Comparison of ENCODE assay signal across 9 cellular contexts in the genomic region with DNA sequence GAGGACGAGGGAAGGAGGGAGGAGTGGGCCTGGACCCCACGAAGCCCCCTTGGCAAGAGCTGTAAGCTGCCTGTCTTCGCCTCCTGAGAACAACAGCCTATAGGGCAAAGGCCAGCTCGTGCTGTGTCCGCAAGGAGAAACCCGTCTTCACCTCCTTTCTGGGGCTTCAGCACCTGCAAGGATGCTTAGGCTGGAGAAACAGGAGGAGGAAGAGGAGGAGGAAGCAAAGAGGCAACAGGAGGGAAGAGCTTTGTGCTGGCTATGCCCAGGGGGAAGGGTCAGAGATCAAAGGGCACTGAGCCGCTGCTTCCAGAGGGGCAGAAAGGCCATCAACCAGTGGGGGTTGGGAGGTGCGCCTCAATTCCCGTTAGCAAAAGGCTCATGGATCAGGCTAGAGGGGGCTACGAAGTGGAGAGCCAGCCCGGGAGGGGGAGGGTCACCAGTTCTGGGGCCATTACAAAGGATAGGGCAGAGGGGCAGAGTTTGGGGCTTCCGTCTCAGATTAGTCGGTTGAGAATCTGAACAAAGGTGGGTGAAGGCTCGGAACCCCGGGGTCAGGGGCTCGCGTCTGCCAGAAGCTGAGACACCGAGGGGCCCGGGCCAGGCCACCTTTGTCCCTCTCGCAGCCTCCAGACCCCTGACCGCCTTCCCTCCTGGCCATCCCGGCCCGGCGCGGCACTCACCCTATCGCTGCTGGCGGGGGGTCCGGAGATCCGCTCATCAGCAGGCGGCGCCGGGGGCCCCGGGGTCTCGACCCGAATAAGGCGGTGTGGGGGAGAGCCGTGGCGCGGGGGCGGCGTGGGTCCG. TPM values are rescaled to one million over a fixed set of nuclear protein-coding genes. Genes with fewer than 3 reads are reported as not detected.
DNase-seq lines count a peak whose midpoint lies in the region; ATAC-seq and TF ChIP-seq lines count a peak whose summit lies in the region.
"Had no signal": no experiment of that assay in that cellular context is flagged by ENCODE, and none has a peak within 500 bp of the region (broad histone marks: within the 10 kb centered on the region; RNA-seq: fewer than 3 reads in every experiment).

No MANE protein-coding gene starts in this region.

- H3K9me3 ChIP-seq in SJSA1 (replicated peaks) (no peaks in the 10 kb centered on the region), psoas muscle (no peaks in the 10 kb centered on the region)

- in situ Hi-C loops in G401 (cut with HindIII; ENCODE audit: low sequenced_read_pairs): no loop called here

- H3K27me3 ChIP-seq in SJSA1 (replicated peaks) (peaks cover 4% of the 10 kb centered on the region; the same call in 1 of the 2 replicates), psoas muscle (ENCODE audit: insufficient read depth in 3 of 3, low read length in 2 of 3) (peaks cover 0 to 3% (median 0%) of the 10 kb centered on the region in 3 donors)

- ATAC-seq in psoas muscle (peak in 1 of 4 donors; percentile 22), HG03097 (IDR thresholded peaks at IDR 0.05; ENCODE audit: low FRiP score, unreplicated experiment) (no peak), HG03196 (IDR thresholded peaks at IDR 0.05; ENCODE audit: unreplicated experiment) (no peak)

- 25 to 37% (median 33%) methylated on average over 27 to 42 of the region's 42 CpGs for WGBS in psoas muscle, 3 donors

- H3K36me3 ChIP-seq in SJSA1: no peaks in the 10 kb centered on the region
- H3K36me3 ChIP-seq in psoas muscle (ENCODE audit: insufficient read depth in 1 of 2, low read depth in 1 of 2): no peaks in the 10 kb centered on the region

- peak; percentile 11 for DNase-seq in G401 (ENCODE audit: low spot score)
- no peak for DNase-seq in SJSA1 (ENCODE audit: low read depth in 1 of 2, low spot score in 2 of 2)
- DNase-seq in fibroblast of the aortic adventitia (ENCODE audit: low read depth): no peak
- no peak for DNase-seq in psoas muscle
- no peak for DNase-seq in head of caudate nucleus
- no peak for DNase-seq in AG08395 (ENCODE audit: low spot score)

- TF ChIP-seq CTCF in fibroblast of the aortic adventitia (IDR thresholded peaks at IDR 0.05; ENCODE audit: insufficient read depth, low read length) (no peak), psoas muscle (IDR thresholded peaks at IDR 0.05) (no peak)

- intact Hi-C loops in psoas muscle (cut with DNase I) (no loop called here), head of caudate nucleus (cut with DNase I) (no loop called here)

- H3K4me1 ChIP-seq in SJSA1 (replicated peaks): peaks cover 6% of the 10 kb centered on the region
- H3K4me1 ChIP-seq in psoas muscle: peaks cover 15% of the 10 kb centered on the region

- H3K4me3 ChIP-seq in SJSA1: peak overlapping the region; percentile 43; the same call in 1 of the 2 replicates
- peak overlapping the region; percentile 74 for H3K4me3 ChIP-seq in fibroblast of the aortic adventitia (ENCODE audit: low read depth, low read length)
- peak overlapping the region; percentile 80 for H3K4me3 ChIP-seq in psoas muscle

- H3K27ac ChIP-seq in SJSA1: no peak overlapping the region
- peak overlapping the region; percentile 32 for H3K27ac ChIP-seq in psoas muscle
- H3K27ac ChIP-seq: HL-60 had no signal

RNA-seq across cellular contexts. Expression of a gene that starts 0.8 kb away (rescaled TPM):
- 7.8 and 10.7 TPM in 2 replicates for total RNA-seq in G401 (2014; rRNA removed; shearing (Covaris generic))
- total RNA-seq in SJSA1 (2014; rRNA removed; shearing (Covaris generic)): 2.0 TPM in 1 of 2 replicates, not detected in the other
- total RNA-seq in fibroblast of the aortic adventitia (ENCODE audit: low replicate concordance) (1.9 and 11.0 TPM in 2 replicates), psoas muscle (1 to 10 TPM; 1.4 to 4.0 (median 2.1) TPM)
- polyA plus RNA-seq in psoas muscle: 1 to 10 TPM in 2 of 3 donors, under 1 TPM in 1; 0.73 to 2.0 (median 1.7) TPM

RNA-seq across cellular contexts. Expression of a gene that starts 57.2 kb away (rescaled TPM):
- not detected in 2 replicates for total RNA-seq in G401 (2014; rRNA removed; shearing (Covaris generic))
- total RNA-seq in SJSA1 (2014; rRNA removed; shearing (Covaris generic)): not detected in 2 replicates
- total RNA-seq in fibroblast of the aortic adventitia (ENCODE audit: low replicate concordance) (not detected in 2 replicates), psoas muscle (under 1 TPM; 0.46 to 0.94 (median 0.59) TPM)
- polyA plus RNA-seq in psoas muscle: under 1 TPM; 0.03 to 0.18 (median 0.17) TPM

RNA-seq across cellular contexts. Expression of a gene that starts 57.3 kb away (rescaled TPM):
- not detected in 2 replicates for total RNA-seq in G401 (2014; rRNA removed; shearing (Covaris generic))
- total RNA-seq in SJSA1 (2014; rRNA removed; shearing (Covaris generic)): not detected in 2 replicates
- total RNA-seq in fibroblast of the aortic adventitia (ENCODE audit: low replicate concordance) (0.36 TPM in 1 of 2 replicates, not detected in the other), psoas muscle (under 1 TPM in 2 of 4 donors, not detected in 2; 0.44 to 0.56 TPM)
- polyA plus RNA-seq in psoas muscle: under 1 TPM in 2 of 3 donors, not detected in 1; 0.04 to 0.05 TPM
